ENCODE assay signal across 8 cellular contexts in the genomic region with DNA sequence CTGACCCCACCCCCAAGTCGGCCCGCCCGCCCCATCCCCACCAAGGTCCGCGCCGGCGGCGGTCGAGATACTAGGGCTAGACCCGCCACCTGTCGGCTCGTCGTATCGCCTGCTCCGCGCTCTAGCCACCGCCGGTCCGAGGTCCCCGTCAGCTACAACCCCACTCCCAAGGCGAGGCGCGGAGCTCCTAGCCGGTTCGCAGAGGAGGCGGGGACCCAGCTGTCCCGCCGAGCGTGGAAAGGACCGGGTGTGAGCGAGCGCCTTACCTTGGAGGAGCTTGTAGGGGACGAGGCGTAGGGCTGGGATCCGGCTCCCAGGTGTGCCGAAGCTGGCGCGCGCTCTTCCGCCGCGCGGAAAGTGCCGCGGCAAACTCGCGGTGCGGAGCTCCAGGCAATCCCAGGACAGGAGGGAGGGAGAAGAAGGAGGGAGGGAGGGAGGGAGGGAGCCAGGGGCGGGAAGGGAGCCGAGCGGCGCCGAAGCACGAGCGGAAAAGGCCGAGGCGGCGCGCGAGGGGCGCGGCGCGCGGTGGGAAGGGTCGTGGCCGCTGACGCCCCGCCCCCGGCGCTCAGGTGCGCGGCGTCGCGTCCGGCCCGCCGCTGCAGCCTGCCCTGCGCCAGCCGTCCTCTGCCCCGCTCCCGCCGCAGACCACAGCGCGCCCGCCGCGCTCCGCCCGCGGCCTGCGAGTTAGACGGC. TPM values are rescaled to one million over a fixed set of nuclear protein-coding genes. Genes with fewer than 3 reads are reported as not detected.
A peak's percentile ranks its signal among the peaks of the same experiment; 100 is the strongest.
DNase-seq lines count a peak whose midpoint lies in the region; ATAC-seq, FAIRE-seq and TF ChIP-seq lines count a peak whose summit lies in the region.

A gene with protein sequence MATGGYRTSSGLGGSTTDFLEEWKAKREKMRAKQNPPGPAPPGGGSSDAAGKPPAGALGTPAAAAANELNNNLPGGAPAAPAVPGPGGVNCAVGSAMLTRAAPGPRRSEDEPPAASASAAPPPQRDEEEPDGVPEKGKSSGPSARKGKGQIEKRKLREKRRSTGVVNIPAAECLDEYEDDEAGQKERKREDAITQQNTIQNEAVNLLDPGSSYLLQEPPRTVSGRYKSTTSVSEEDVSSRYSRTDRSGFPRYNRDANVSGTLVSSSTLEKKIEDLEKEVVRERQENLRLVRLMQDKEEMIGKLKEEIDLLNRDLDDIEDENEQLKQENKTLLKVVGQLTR (minus strand): TSS at position 359 of the 693 bp plus-strand sequence. CDS start 720 bp downstream, outside the sequence.

- H3K9ac ChIP-seq in HepG2 (ENCODE audit: insufficient read depth, low read depth, low read length): peak within 1 kb of the TSS; percentile 95

- ATAC-seq in SK-N-SH treated with all-trans-retinoic acid at 6 μM for 48 hours: peak; percentile 69
- ATAC-seq in HepG2: peak; percentile 87
- peak; percentile 76 to 78 for ATAC-seq in stimulated activated naive B cell treated with anti-CD40 and anti-IgM and Interleukin-4, amounts not matched to agents 10 μg/mL and 1 μg/mL and 100 μg/mL, for 72 hours (replicated peaks)

- no peaks in the 10 kb centered on the region for H3K9me3 Mint-ChIP-seq in dendritic cell treated with granulocyte-macrophage colony-stimulating factor and Interleukin-4, amounts not matched to agents 40 ng/mL and 50 ng/mL, for 4 days
- no peaks in the 10 kb centered on the region for H3K9me3 Mint-ChIP-seq in stimulated activated naive B cell treated with anti-CD40 and anti-IgM and Interleukin-4, amounts not matched to agents 10 μg/mL and 1 μg/mL and 100 μg/mL, for 72 hours

- no peaks in the 10 kb centered on the region for H3K36me3 Mint-ChIP-seq in dendritic cell treated with granulocyte-macrophage colony-stimulating factor and Interleukin-4, amounts not matched to agents 40 ng/mL and 50 ng/mL, for 4 days (ENCODE audit: low read depth)
- H3K36me3 Mint-ChIP-seq in stimulated activated naive B cell treated with anti-CD40 and anti-IgM and Interleukin-4, amounts not matched to agents 10 μg/mL and 1 μg/mL and 100 μg/mL, for 72 hours: no peaks in the 10 kb centered on the region

- in situ Hi-C loops in HepG2 (cut with HindIII; ENCODE audit: extremely low pct_ligation_motif_present, low pct_unique_long_range_greater_than_20kb): loop anchor here (25.0 kb wide), 1 partner anchor 128 kb away; no protein-coding TSS in a partner anchor

- peak; percentile 73 to 88 for TF ChIP-seq POLR2A in HepG2 (IDR thresholded peaks at IDR 0.05; ENCODE audit: insufficient read depth in 1 of 2, low read depth in 2 of 2, low read length in 2 of 2)

- TF ChIP-seq RAD21 in HepG2 (CRISPR knock-in tag; IDR thresholded peaks at IDR 0.05): no peak; the same call in none of the 2 replicates

- H4K20me1 ChIP-seq in HepG2 (ENCODE audit: insufficient read depth, low read length): peaks cover 30% of the 10 kb centered on the region

- BruUV-seq in HepG2 (replicated peaks; lab: Mats Ljungman, UMichigan): no TSS peak

- peaks cover 52% of the 10 kb centered on the region for H3K27me3 Mint-ChIP-seq in dendritic cell treated with granulocyte-macrophage colony-stimulating factor and Interleukin-4, amounts not matched to agents 40 ng/mL and 50 ng/mL, for 4 days
- H3K27me3 Mint-ChIP-seq in stimulated activated naive B cell treated with anti-CD40 and anti-IgM and Interleukin-4, amounts not matched to agents 10 μg/mL and 1 μg/mL and 100 μg/mL, for 72 hours: no peaks in the 10 kb centered on the region

- H3K4me3 Mint-ChIP-seq in dendritic cell treated with granulocyte-macrophage colony-stimulating factor and Interleukin-4, amounts not matched to agents 40 ng/mL and 50 ng/mL, for 4 days: peak within 1 kb of the TSS; percentile 79
- H3K4me3 Mint-ChIP-seq in stimulated activated naive B cell treated with anti-CD40 and anti-IgM and Interleukin-4, amounts not matched to agents 10 μg/mL and 1 μg/mL and 100 μg/mL, for 72 hours: peak within 1 kb of the TSS; percentile 92 to 98

- WGBS in HepG2 (ENCODE audit: low lambda C conversion rate): under 1% methylated on average over 21 of the region's 94 CpGs

- peaks cover 53% of the 10 kb centered on the region for H3K79me2 ChIP-seq in HepG2 (ENCODE audit: insufficient read depth, low read length)

- TF ChIP-seq EP300 in HepG2 (IDR thresholded peaks at IDR 0.05; ENCODE audit: low read depth in 2 of 2, low read length in 2 of 2): no peak
- no peak for TF ChIP-seq EP300 in HepG2 (CRISPR knock-in tag; IDR thresholded peaks at IDR 0.05; ENCODE audit: borderline replicate concordance)

- DNase-seq in activated gamma-delta T cell treated with Interleukin-2 at 50 U/mL for 16 hours (peak; percentile 21), activated gamma-delta T cell (lab: John Stamatoyannopoulos, UW) (no peak), HEK293T (ENCODE audit: extremely low spot score) (peak; percentile 81), NAMALWA (ENCODE audit: low spot score) (peak; percentile 86), HepG2 (ENCODE audit: low spot score) (peak; percentile 71)
- peak; percentile 65 for DNase-seq in stimulated activated naive B cell treated with anti-CD40 and anti-IgM and Interleukin-4, amounts not matched to agents 10 μg/mL and 1 μg/mL and 100 μg/mL, for 72 hours

- H3K4me1 ChIP-seq in HepG2 (ENCODE audit: insufficient read depth, low read length): peaks cover 18% of the 10 kb centered on the region

- FAIRE-seq in HepG2 (lab: Jason Lieb, UNC): no peak

- H3K27ac Mint-ChIP-seq in dendritic cell treated with granulocyte-macrophage colony-stimulating factor and Interleukin-4, amounts not matched to agents 40 ng/mL and 50 ng/mL, for 4 days: no peak within 1 kb of the TSS
- peak within 1 kb of the TSS; percentile 94 for H3K27ac Mint-ChIP-seq in stimulated activated naive B cell treated with anti-CD40 and anti-IgM and Interleukin-4, amounts not matched to agents 10 μg/mL and 1 μg/mL and 100 μg/mL, for 72 hours

- peaks cover 13% of the 10 kb centered on the region for H3K4me1 Mint-ChIP-seq in dendritic cell treated with granulocyte-macrophage colony-stimulating factor and Interleukin-4, amounts not matched to agents 40 ng/mL and 50 ng/mL, for 4 days (ENCODE audit: low read depth)
- peaks cover 9 to 26% of the 10 kb centered on the region in 2 donors for H3K4me1 Mint-ChIP-seq in stimulated activated naive B cell treated with anti-CD40 and anti-IgM and Interleukin-4, amounts not matched to agents 10 μg/mL and 1 μg/mL and 100 μg/mL, for 72 hours

- H3K36me3 ChIP-seq in HepG2 (replicated peaks in 1 of 2; ENCODE audit: control insufficient read depth in 1 of 2, insufficient read depth in 2 of 2, low read length in 2 of 2): no peaks in the 10 kb centered on the region

- H3K27me3 ChIP-seq in HepG2 (ENCODE audit: control insufficient read depth in 1 of 2, insufficient read depth in 2 of 2, low read length in 2 of 2): no peaks in the 10 kb centered on the region; a peak in 1 of 5 replicates

- H3K4me2 ChIP-seq in HepG2 (ENCODE audit: low read depth, low read length): peak within 1 kb of the TSS; percentile 96

- peak within 1 kb of the TSS; percentile 76 to 97 (median 96) for H3K4me3 ChIP-seq in HepG2 (replicated peaks in 1 of 3; ENCODE audit: insufficient read depth in 1 of 3, low read depth in 2 of 3, low read length in 3 of 3)

- intact Hi-C loops in dendritic cell treated with granulocyte-macrophage colony-stimulating factor and Interleukin-4, amounts not matched to agents 40 ng/mL and 50 ng/mL, for 4 days (cut with micrococcal nuclease): no loop called here
- intact Hi-C loops in HepG2 (cut with micrococcal nuclease; ENCODE audit: unreplicated experiment): loop anchor here (1.0 to 10.0 kb wide), 6 partner anchors 48 to 268 kb away; a partner anchor contains a TSS

- peak; percentile 82 for TF ChIP-seq CTCF in HepG2 (CRISPR knock-in tag; IDR thresholded peaks at IDR 0.05)

- H3K27ac ChIP-seq in HepG2 (ENCODE audit: extremely low read length, insufficient read depth, low read length): peak within 1 kb of the TSS; percentile 99

- CTCF ChIA-PET in HEK293T (lab: Yijun Ruan, JAX) (interaction anchor here (0.6 to 1.2 kb wide), 3 partner anchors 142 to 1519 kb away, joined by 4 to 6 read pairs (median 4); no protein-coding TSS in a partner anchor), HepG2 (lab: Yijun Ruan, JAX; ENCODE audit: low intra/inter-chr PET ratio, low total read pairs) (no interaction called here)

- H2AFZ ChIP-seq in HepG2 (ENCODE audit: low read length): no peak within 1 kb of the TSS

- H3K9me3 ChIP-seq in HepG2 (ENCODE audit: low read length): no peaks in the 10 kb centered on the region

- POLR2A ChIA-PET in HEK293T (lab: Yijun Ruan, JAX) (interaction anchor here (0.6 to 1.2 kb wide), 8 partner anchors 10 to 132 kb away, joined by 3 to 4 read pairs (median 3); no protein-coding TSS in a partner anchor), HepG2 (lab: Yijun Ruan, JAX) (interaction anchor here (0.6 to 3.7 kb wide), 20 partner anchors 8 to 275 kb away, joined by 3 to 25 read pairs (median 4); no protein-coding TSS in a partner anchor)

TF ChIP-seq in HEK293T, 16 proteins besides CTCF, POLR2A, EP300 and RAD21 (continues in another document):
- TF ChIP-seq L3MBTL2 (conservative IDR thresholded peaks at IDR 0.05): peak; percentile 14

TF ChIP-seq in SK-N-SH treated with all-trans-retinoic acid at 6 μM for 48 hours, 23 proteins besides CTCF, POLR2A, EP300 and RAD21 (continues in another document):
- TF ChIP-seq ZC3H10 (CRISPR knock-in tag; IDR thresholded peaks at IDR 0.05): no peak

RNA-seq across cellular contexts. Expression of the gene that starts here (rescaled TPM):
- 36.1 and 37.4 TPM in 2 replicates for total RNA-seq in HepG2 (2016; rRNA removed; fragmentation: Illumina TruSeq; extraction: Trizol)
- 11.2 and 13.0 TPM in 2 replicates for total RNA-seq in HepG2 (2016; cell fraction: cytosol; rRNA removed; fragmentation: Illumina TruSeq; extraction: Trizol; ENCODE audit: low read depth)
- total RNA-seq in HepG2 (2016; cell fraction: insoluble cytoplasmic fraction; rRNA removed; fragmentation: Illumina TruSeq; extraction: Trizol): 37.3 and 40.1 TPM in 2 replicates
- total RNA-seq in HepG2 (2016; cell fraction: membrane; rRNA removed; fragmentation: Illumina TruSeq; extraction: Trizol): 14.1 and 16.8 TPM in 2 replicates
- 46.8 and 49.1 TPM in 2 replicates for total RNA-seq in HepG2 (2016; cell fraction: nucleus; rRNA removed; fragmentation: Illumina TruSeq; extraction: Trizol)
- polyA plus RNA-seq in HepG2 (2011; rRNA removed): 23.1 and 29.1 TPM in 2 replicates
- polyA plus RNA-seq in HepG2 (2011; cell fraction: cytosol; rRNA removed): 7.1 and 8.4 TPM in 2 replicates
- polyA plus RNA-seq in HepG2 (2011; cell fraction: nucleus; rRNA removed): 36.4 and 41.9 TPM in 2 replicates
- 58.2 and 68.4 TPM in 2 replicates for polyA plus RNA-seq in HepG2 (2012)
- 6.8 and 7.8 TPM in 2 replicates for polyA plus RNA-seq in HepG2 (2016; cell fraction: cytosol; fragmentation: Illumina TruSeq; extraction: Trizol; ENCODE audit: low read depth)
- polyA plus RNA-seq in HepG2 (2016; cell fraction: insoluble cytoplasmic fraction; fragmentation: Illumina TruSeq; extraction: Trizol; ENCODE audit: low read depth): 33.4 and 33.7 TPM in 2 replicates
- 11.0 and 13.3 TPM in 2 replicates for polyA plus RNA-seq in HepG2 (2016; cell fraction: membrane; fragmentation: Illumina TruSeq; extraction: Trizol; ENCODE audit: low read depth)
- polyA plus RNA-seq in HepG2 (2016; cell fraction: nucleus; fragmentation: Illumina TruSeq; extraction: Trizol; ENCODE audit: insufficient read depth, low read depth): 75.9 and 78.0 TPM in 2 replicates
- polyA minus RNA-seq in HepG2 (2011; rRNA and poly(A)+ RNA removed; ENCODE audit: low replicate concordance): 13.7 and 19.1 TPM in 2 replicates
- 17.4 and 18.3 TPM in 2 replicates for polyA minus RNA-seq in HepG2 (2011; cell fraction: cytosol; rRNA and poly(A)+ RNA removed)
- 162 and 198 TPM in 2 replicates for polyA minus RNA-seq in HepG2 (2011; cell fraction: nucleus; rRNA and poly(A)+ RNA removed)
